1 cellular context compared by ENCODE assay signal in the genomic region with DNA sequence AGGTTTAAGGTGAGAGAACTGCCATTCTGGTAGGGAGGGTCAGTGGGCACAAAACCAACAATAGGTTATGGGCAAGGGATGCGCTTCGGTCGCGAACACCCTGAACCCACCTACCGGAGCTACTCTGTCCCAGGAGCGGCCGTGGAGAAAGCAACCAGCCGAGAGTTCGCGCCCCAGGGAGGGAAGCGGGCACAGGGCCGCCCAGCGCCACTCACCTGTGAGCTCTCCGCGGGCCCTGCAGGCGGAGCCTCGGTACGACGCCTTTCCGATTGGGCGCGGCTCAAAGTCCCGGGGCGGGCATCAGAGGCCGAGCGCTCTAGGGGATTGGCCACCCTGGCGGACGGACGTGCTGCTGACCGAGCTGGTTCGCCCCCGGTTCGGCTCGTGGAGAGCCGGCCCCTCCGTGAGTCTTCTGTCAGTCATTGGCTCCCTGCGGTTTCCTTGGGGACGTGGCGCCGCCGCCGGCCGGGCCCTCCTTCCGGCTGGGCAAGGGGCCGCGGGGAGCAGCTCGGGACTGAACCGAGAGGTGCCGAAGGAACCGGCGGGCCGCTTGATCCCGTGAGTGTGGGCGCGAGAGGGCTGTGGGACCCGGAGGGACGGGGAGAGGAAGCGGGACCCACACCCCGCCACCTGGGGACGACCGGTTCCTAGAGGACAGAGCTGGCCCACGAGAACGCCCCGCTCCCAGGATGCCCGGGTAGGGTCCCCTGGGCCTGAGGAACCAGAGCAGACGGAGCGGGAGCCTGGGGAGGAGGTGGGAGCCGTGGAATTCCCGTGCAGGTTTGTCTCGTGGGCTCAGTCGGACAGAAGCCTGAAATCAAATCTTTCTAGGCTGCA.
A peak's percentile ranks its signal among the peaks of the same experiment; 100 is the strongest.
TF ChIP-seq lines count a peak whose summit lies in the region.

A gene with protein sequence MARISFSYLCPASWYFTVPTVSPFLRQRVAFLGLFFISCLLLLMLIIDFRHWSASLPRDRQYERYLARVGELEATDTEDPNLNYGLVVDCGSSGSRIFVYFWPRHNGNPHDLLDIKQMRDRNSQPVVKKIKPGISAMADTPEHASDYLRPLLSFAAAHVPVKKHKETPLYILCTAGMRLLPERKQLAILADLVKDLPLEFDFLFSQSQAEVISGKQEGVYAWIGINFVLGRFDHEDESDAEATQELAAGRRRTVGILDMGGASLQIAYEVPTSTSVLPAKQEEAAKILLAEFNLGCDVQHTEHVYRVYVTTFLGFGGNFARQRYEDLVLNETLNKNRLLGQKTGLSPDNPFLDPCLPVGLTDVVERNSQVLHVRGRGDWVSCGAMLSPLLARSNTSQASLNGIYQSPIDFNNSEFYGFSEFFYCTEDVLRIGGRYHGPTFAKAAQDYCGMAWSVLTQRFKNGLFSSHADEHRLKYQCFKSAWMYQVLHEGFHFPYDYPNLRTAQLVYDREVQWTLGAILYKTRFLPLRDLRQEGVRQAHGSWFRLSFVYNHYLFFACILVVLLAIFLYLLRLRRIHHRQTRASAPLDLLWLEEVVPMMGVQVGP (plus strand): TSS at position 479 of the 837 bp plus-strand sequence. CDS start 448 bp downstream, outside the sequence.

TF ChIP-seq in H1, 55 proteins besides CTCF, POLR2A, EP300 and RAD21 (continued from another document):
- no peak for TF ChIP-seq RNF2 (IDR thresholded peaks at IDR 0.05; ENCODE audit: borderline replicate concordance, low read depth, low read length, missing control alignments, poor library complexity, severe bottlenecking)
- no peak for TF ChIP-seq TEAD4 (IDR thresholded peaks at IDR 0.05; ENCODE audit: low read depth, low read length)
- TF ChIP-seq ZNF274 (IDR thresholded peaks at IDR 0.05; ENCODE audit: borderline replicate concordance, extremely low read depth, low read length) = no peak
- TF ChIP-seq SUZ12 (IDR thresholded peaks at IDR 0.05; ENCODE audit: low read length) = no peak
- TF ChIP-seq, protein P1, sequence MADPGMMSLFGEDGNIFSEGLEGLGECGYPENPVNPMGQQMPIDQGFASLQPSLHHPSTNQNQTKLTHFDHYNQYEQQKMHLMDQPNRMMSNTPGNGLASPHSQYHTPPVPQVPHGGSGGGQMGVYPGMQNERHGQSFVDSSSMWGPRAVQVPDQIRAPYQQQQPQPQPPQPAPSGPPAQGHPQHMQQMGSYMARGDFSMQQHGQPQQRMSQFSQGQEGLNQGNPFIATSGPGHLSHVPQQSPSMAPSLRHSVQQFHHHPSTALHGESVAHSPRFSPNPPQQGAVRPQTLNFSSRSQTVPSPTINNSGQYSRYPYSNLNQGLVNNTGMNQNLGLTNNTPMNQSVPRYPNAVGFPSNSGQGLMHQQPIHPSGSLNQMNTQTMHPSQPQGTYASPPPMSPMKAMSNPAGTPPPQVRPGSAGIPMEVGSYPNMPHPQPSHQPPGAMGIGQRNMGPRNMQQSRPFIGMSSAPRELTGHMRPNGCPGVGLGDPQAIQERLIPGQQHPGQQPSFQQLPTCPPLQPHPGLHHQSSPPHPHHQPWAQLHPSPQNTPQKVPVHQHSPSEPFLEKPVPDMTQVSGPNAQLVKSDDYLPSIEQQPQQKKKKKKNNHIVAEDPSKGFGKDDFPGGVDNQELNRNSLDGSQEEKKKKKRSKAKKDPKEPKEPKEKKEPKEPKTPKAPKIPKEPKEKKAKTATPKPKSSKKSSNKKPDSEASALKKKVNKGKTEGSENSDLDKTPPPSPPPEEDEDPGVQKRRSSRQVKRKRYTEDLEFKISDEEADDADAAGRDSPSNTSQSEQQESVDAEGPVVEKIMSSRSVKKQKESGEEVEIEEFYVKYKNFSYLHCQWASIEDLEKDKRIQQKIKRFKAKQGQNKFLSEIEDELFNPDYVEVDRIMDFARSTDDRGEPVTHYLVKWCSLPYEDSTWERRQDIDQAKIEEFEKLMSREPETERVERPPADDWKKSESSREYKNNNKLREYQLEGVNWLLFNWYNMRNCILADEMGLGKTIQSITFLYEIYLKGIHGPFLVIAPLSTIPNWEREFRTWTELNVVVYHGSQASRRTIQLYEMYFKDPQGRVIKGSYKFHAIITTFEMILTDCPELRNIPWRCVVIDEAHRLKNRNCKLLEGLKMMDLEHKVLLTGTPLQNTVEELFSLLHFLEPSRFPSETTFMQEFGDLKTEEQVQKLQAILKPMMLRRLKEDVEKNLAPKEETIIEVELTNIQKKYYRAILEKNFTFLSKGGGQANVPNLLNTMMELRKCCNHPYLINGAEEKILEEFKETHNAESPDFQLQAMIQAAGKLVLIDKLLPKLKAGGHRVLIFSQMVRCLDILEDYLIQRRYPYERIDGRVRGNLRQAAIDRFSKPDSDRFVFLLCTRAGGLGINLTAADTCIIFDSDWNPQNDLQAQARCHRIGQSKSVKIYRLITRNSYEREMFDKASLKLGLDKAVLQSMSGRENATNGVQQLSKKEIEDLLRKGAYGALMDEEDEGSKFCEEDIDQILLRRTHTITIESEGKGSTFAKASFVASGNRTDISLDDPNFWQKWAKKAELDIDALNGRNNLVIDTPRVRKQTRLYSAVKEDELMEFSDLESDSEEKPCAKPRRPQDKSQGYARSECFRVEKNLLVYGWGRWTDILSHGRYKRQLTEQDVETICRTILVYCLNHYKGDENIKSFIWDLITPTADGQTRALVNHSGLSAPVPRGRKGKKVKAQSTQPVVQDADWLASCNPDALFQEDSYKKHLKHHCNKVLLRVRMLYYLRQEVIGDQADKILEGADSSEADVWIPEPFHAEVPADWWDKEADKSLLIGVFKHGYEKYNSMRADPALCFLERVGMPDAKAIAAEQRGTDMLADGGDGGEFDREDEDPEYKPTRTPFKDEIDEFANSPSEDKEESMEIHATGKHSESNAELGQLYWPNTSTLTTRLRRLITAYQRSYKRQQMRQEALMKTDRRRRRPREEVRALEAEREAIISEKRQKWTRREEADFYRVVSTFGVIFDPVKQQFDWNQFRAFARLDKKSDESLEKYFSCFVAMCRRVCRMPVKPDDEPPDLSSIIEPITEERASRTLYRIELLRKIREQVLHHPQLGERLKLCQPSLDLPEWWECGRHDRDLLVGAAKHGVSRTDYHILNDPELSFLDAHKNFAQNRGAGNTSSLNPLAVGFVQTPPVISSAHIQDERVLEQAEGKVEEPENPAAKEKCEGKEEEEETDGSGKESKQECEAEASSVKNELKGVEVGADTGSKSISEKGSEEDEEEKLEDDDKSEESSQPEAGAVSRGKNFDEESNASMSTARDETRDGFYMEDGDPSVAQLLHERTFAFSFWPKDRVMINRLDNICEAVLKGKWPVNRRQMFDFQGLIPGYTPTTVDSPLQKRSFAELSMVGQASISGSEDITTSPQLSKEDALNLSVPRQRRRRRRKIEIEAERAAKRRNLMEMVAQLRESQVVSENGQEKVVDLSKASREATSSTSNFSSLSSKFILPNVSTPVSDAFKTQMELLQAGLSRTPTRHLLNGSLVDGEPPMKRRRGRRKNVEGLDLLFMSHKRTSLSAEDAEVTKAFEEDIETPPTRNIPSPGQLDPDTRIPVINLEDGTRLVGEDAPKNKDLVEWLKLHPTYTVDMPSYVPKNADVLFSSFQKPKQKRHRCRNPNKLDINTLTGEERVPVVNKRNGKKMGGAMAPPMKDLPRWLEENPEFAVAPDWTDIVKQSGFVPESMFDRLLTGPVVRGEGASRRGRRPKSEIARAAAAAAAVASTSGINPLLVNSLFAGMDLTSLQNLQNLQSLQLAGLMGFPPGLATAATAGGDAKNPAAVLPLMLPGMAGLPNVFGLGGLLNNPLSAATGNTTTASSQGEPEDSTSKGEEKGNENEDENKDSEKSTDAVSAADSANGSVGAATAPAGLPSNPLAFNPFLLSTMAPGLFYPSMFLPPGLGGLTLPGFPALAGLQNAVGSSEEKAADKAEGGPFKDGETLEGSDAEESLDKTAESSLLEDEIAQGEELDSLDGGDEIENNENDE (IDR thresholded peaks at IDR 0.05; ENCODE audit: insufficient replicate concordance, low read length) = no peak
- TF ChIP-seq CTBP2 (IDR thresholded peaks at IDR 0.05; ENCODE audit: borderline replicate concordance, insufficient read depth, insufficient read length, low read length) = peak; percentile 68
- 0 out of 2 replicates have a peak, but pooled peaks have one; percentile 24 for TF ChIP-seq RBBP5 (IDR thresholded peaks at IDR 0.05; ENCODE audit: borderline replicate concordance, low read depth, low read length)
- TF ChIP-seq PHF8 (conservative IDR thresholded peaks at IDR 0.05; ENCODE audit: low read depth, low read length) = peak; percentile 83
- peak; percentile 74 for TF ChIP-seq KDM4A (IDR thresholded peaks at IDR 0.05; ENCODE audit: low read depth, low read length, severe bottlenecking)
- no peak for TF ChIP-seq GTF2F1 (IDR thresholded peaks at IDR 0.05; ENCODE audit: borderline replicate concordance, low read depth, low read length)
- TF ChIP-seq, protein P2, sequence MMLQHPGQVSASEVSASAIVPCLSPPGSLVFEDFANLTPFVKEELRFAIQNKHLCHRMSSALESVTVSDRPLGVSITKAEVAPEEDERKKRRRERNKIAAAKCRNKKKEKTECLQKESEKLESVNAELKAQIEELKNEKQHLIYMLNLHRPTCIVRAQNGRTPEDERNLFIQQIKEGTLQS (IDR thresholded peaks at IDR 0.05; ENCODE audit: insufficient read depth, low read depth, low read length) = no peak
- no peak for TF ChIP-seq FOSL1 (IDR thresholded peaks at IDR 0.05; ENCODE audit: insufficient read depth, low read depth, low read length)
- no peak for TF ChIP-seq SIX5 (IDR thresholded peaks at IDR 0.05; ENCODE audit: low read depth, low read length)
- peak; percentile 68 for TF ChIP-seq SAP30 (IDR thresholded peaks at IDR 0.05; ENCODE audit: insufficient read depth, insufficient replicate concordance, low read length)
- no peak for TF ChIP-seq EZH2 (IDR thresholded peaks at IDR 0.05; ENCODE audit: low read depth, low read length, severe bottlenecking)
- TF ChIP-seq HDAC2 (IDR thresholded peaks at IDR 0.05; ENCODE audit: borderline replicate concordance in 1 of 2, low read depth in 2 of 2, low read length in 2 of 2) = no peak
- TF ChIP-seq TBP (IDR thresholded peaks at IDR 0.05; ENCODE audit: low read depth, low read length) = no peak; the same call in 1 of the 2 replicates
- no peak for TF ChIP-seq CHD2 (IDR thresholded peaks at IDR 0.05; ENCODE audit: low read length)
- TF ChIP-seq, protein P3, sequence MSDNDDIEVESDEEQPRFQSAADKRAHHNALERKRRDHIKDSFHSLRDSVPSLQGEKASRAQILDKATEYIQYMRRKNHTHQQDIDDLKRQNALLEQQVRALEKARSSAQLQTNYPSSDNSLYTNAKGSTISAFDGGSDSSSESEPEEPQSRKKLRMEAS (IDR thresholded peaks at IDR 0.05) = no peak
- TF ChIP-seq POU5F1 (IDR thresholded peaks at IDR 0.05; ENCODE audit: low read depth, low read length) = no peak
- TF ChIP-seq JUND (IDR thresholded peaks at IDR 0.05; ENCODE audit: low read length) = no peak
- TF ChIP-seq MAFK (IDR thresholded peaks at IDR 0.05; ENCODE audit: low read depth, low read length) = no peak
- no peak for TF ChIP-seq RXRA (IDR thresholded peaks at IDR 0.05; ENCODE audit: insufficient read depth, low read depth, low read length)
- TF ChIP-seq KDM1A (IDR thresholded peaks at IDR 0.05; ENCODE audit: borderline replicate concordance, low read length) = no peak
- TF ChIP-seq BRCA1 (IDR thresholded peaks at IDR 0.05; ENCODE audit: low read depth, low read length) = no peak
- TF ChIP-seq CEBPB (IDR thresholded peaks at IDR 0.05; ENCODE audit: low read depth, low read length) = no peak
- no peak for TF ChIP-seq BCL11A (IDR thresholded peaks at IDR 0.05; ENCODE audit: low read depth in 2 of 2, low read length in 2 of 2)
- TF ChIP-seq, protein P4, sequence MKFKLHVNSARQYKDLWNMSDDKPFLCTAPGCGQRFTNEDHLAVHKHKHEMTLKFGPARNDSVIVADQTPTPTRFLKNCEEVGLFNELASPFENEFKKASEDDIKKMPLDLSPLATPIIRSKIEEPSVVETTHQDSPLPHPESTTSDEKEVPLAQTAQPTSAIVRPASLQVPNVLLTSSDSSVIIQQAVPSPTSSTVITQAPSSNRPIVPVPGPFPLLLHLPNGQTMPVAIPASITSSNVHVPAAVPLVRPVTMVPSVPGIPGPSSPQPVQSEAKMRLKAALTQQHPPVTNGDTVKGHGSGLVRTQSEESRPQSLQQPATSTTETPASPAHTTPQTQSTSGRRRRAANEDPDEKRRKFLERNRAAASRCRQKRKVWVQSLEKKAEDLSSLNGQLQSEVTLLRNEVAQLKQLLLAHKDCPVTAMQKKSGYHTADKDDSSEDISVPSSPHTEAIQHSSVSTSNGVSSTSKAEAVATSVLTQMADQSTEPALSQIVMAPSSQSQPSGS (IDR thresholded peaks at IDR 0.05; ENCODE audit: low read length) = no peak
- TF ChIP-seq, protein P5, sequence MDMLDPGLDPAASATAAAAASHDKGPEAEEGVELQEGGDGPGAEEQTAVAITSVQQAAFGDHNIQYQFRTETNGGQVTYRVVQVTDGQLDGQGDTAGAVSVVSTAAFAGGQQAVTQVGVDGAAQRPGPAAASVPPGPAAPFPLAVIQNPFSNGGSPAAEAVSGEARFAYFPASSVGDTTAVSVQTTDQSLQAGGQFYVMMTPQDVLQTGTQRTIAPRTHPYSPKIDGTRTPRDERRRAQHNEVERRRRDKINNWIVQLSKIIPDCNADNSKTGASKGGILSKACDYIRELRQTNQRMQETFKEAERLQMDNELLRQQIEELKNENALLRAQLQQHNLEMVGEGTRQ (IDR thresholded peaks at IDR 0.05; ENCODE audit: low read length) = no peak
- TF ChIP-seq SIN3A (conservative IDR thresholded peaks at IDR 0.05 in 1 of 2, IDR thresholded peaks at IDR 0.05 in 1 of 2; ENCODE audit: low read depth in 1 of 2, low read length in 2 of 2) = peak in 1 of 2 experiments; percentile 4; a peak in 2 of 4 replicates
- no peak for TF ChIP-seq SP4 (IDR thresholded peaks at IDR 0.05; ENCODE audit: low read length)
- no peak for TF ChIP-seq GABPA (IDR thresholded peaks at IDR 0.05; ENCODE audit: borderline replicate concordance, insufficient read depth, low read length)
- no peak for TF ChIP-seq SIRT6 (IDR thresholded peaks at IDR 0.05; ENCODE audit: low read length)
- peak; percentile 61 for TF ChIP-seq TAF1 (IDR thresholded peaks at IDR 0.05; ENCODE audit: low read depth, low read length)
- no peak for TF ChIP-seq SRF (IDR thresholded peaks at IDR 0.05; ENCODE audit: low read depth, low read length)
- TF ChIP-seq, protein P6, sequence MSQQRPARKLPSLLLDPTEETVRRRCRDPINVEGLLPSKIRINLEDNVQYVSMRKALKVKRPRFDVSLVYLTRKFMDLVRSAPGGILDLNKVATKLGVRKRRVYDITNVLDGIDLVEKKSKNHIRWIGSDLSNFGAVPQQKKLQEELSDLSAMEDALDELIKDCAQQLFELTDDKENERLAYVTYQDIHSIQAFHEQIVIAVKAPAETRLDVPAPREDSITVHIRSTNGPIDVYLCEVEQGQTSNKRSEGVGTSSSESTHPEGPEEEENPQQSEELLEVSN (IDR thresholded peaks at IDR 0.05) = no peak
- no peak for TF ChIP-seq YY1 (IDR thresholded peaks at IDR 0.05; ENCODE audit: low read depth, low read length)
- TF ChIP-seq EGR1 (IDR thresholded peaks at IDR 0.05; ENCODE audit: borderline replicate concordance, low read depth, low read length) = no peak
- TF ChIP-seq CREB1 (IDR thresholded peaks at IDR 0.05) = no peak
- TF ChIP-seq SP1 (IDR thresholded peaks at IDR 0.05; ENCODE audit: low read depth, low read length) = peak; percentile 58; the same call in 1 of the 2 replicates
- peak; percentile 54 for TF ChIP-seq TAF7 (optimal IDR thresholded peaks at IDR 0.05; ENCODE audit: borderline replicate concordance, low read depth, low read length)
- no peak for TF ChIP-seq TCF12 (IDR thresholded peaks at IDR 0.05; ENCODE audit: low read depth, low read length)
- no peak for TF ChIP-seq POLR2AphosphoS5 (IDR thresholded peaks at IDR 0.05; ENCODE audit: low read depth, low read length)
- TF ChIP-seq ASH2L (IDR thresholded peaks at IDR 0.05; ENCODE audit: low read length) = peak; percentile 68
- no peak for TF ChIP-seq JUN (IDR thresholded peaks at IDR 0.05; ENCODE audit: low read depth, low read length)
- TF ChIP-seq CHD1 (IDR thresholded peaks at IDR 0.05; ENCODE audit: low read depth, low read length) = no peak
- no peak for TF ChIP-seq CBX5 (IDR thresholded peaks at IDR 0.05; ENCODE audit: low read depth, low read length)
- TF ChIP-seq BACH1 (IDR thresholded peaks at IDR 0.05; ENCODE audit: low read length) = no peak; the same call in 1 of the 2 replicates
